In genomic region chr2:218962859-218963492, GRCh38 we compare ENCODE assay signal across 9 cellular contexts. TPM values are rescaled to one million over a fixed set of nuclear protein-coding genes. Genes with fewer than 3 reads are reported as not detected.
A peak's percentile ranks its signal among the peaks of the same experiment; 100 is the strongest.
DNase-seq lines count a peak whose midpoint lies in the region; ATAC-seq lines count a peak whose summit lies in the region.
"Had no signal": no experiment of that assay in that cellular context is flagged by ENCODE, and none has a peak within 500 bp of the region (broad histone marks: within the 10 kb centered on the region; RNA-seq: fewer than 3 reads in every experiment).

No MANE protein-coding gene starts in this region.

- peak; percentile 97 for DNase-seq in DMS 273 (lab: John Stamatoyannopoulos, UW; ENCODE audit: unreplicated experiment)
- peak; percentile 84 to 98 (median 95) for DNase-seq in NCI-H1417 (lab: John Stamatoyannopoulos, UW)
- DNase-seq in T1000 (lab: John Stamatoyannopoulos, UW) = peak; percentile 24
- peak; percentile 98 for DNase-seq in cerebellum (ENCODE audit: low spot score)
- DNase-seq in left kidney (ENCODE audit: low read depth, low spot score) = peak; percentile 95
- peak; percentile 15 for DNase-seq in stimulated activated CD8-positive, alpha-beta memory T cell treated with anti-CD3 and anti-CD28 coated beads, Interleukin-12 subunit alpha, Interleukin-12 subunit beta, amount 100 ng/mL, for 1 hour (ENCODE audit: low read depth)

- ATAC-seq in GM21528 (IDR thresholded peaks at IDR 0.05; ENCODE audit: low FRiP score, unreplicated experiment) (no peak), HG03571 (IDR thresholded peaks at IDR 0.05; ENCODE audit: unreplicated experiment) (no peak)

RNA-seq across cellular contexts. Expression of gene CDK5R2, which starts 3.5 kb away (rescaled TPM):
- 4.9 TPM for total RNA-seq in cerebellum
- total RNA-seq: pulmonary artery endothelial cell had no signal

RNA-seq across cellular contexts. Expression of gene FEV, which starts 22.0 kb away (rescaled TPM):
- total RNA-seq in cerebellum = not detected
- total RNA-seq: pulmonary artery endothelial cell had no signal

RNA-seq across cellular contexts. Expression of gene CRYBA2, which starts 30.2 kb away (rescaled TPM):
- total RNA-seq in cerebellum = not detected
- total RNA-seq: pulmonary artery endothelial cell had no signal

Comparison
In these comparisons a context has a peak if more than half of its experiments do, and no peak if none do; other contexts are left out.
1. DNase-seq: peak in every context shown above with its lines; median percentile 98 in cerebellum; 97 in DMS 273; 95 in NCI-H1417; 95 in left kidney; 24 in T1000; 15 in stimulated activated CD8-positive, alpha-beta memory T cell treated with anti-CD3 and anti-CD28 coated beads, Interleukin-12 subunit alpha, Interleukin-12 subunit beta, amount 100 ng/mL, for 1 hour.